1 cellular context compared by ENCODE assay signal in genomic region chr17:57832711-57833596, GRCh38.
A peak's percentile ranks its signal among the peaks of the same experiment; 100 is the strongest.
TF ChIP-seq lines count a peak whose summit lies in the region.

No MANE protein-coding gene starts in this region.

TF ChIP-seq in SK-N-SH, 30 proteins besides CTCF, POLR2A, EP300 and RAD21 (continued from another document):
- TF ChIP-seq REST (IDR thresholded peaks at IDR 0.05; ENCODE audit: low read depth, low read length) (no peak), CHD2 (IDR thresholded peaks at IDR 0.05; ENCODE audit: low read length, partially characterized antibody) (peak; percentile 69), PBX3 (IDR thresholded peaks at IDR 0.05) (no peak), YY1 (IDR thresholded peaks at IDR 0.05; ENCODE audit: low read depth) (no peak), JUND (IDR thresholded peaks at IDR 0.05) (no peak), FOXJ3 (CRISPR knock-in tag; IDR thresholded peaks at IDR 0.05) (no peak; the same call in none of the 2 replicates), USF2 (IDR thresholded peaks at IDR 0.05; ENCODE audit: borderline replicate concordance, low read depth, low read length) (no peak), SMC3 (IDR thresholded peaks at IDR 0.05; ENCODE audit: low read depth, low read length) (peak; percentile 91), TEAD4 (IDR thresholded peaks at IDR 0.05; ENCODE audit: borderline replicate concordance, insufficient read depth) (no peak), FOSL2 (IDR thresholded peaks at IDR 0.05; ENCODE audit: borderline replicate concordance, low read depth) (no peak), MEF2A (IDR thresholded peaks at IDR 0.05; ENCODE audit: borderline replicate concordance, low read depth) (no peak), NFIC (IDR thresholded peaks at IDR 0.05; ENCODE audit: borderline replicate concordance) (no peak), GABPA (IDR thresholded peaks at IDR 0.05; ENCODE audit: low read depth) (no peak), GATA2 (CRISPR knock-in tag; IDR thresholded peaks at IDR 0.05) (peak; percentile 26), RXRA (IDR thresholded peaks at IDR 0.05; ENCODE audit: borderline replicate concordance, low read depth) (no peak), NRF1 (IDR thresholded peaks at IDR 0.05; ENCODE audit: low read depth, low read length) (no peak), IRF3 (IDR thresholded peaks at IDR 0.05; ENCODE audit: low read depth, low read length) (no peak), POLR2AphosphoS5 (IDR thresholded peaks at IDR 0.05; ENCODE audit: low read depth, low read length) (no peak), FOXM1 (IDR thresholded peaks at IDR 0.05; ENCODE audit: low read depth) (no peak)
